In genomic region chr6:16132909-16133308, GRCh38 we compare ENCODE assay signal across 1 cellular context.
TF ChIP-seq lines count a peak whose summit lies in the region.

No MANE protein-coding gene starts in this region.

TF ChIP-seq in WTC11, 78 proteins besides CTCF, POLR2A, EP300 and RAD21 (continued from another document):
- TF ChIP-seq ZNF532 (CRISPR knock-in tag; IDR thresholded peaks at IDR 0.05; ENCODE audit: borderline replicate concordance) (no peak), NR1H2 (CRISPR knock-in tag; IDR thresholded peaks at IDR 0.05) (no peak)
- TF ChIP-seq, protein P1, sequence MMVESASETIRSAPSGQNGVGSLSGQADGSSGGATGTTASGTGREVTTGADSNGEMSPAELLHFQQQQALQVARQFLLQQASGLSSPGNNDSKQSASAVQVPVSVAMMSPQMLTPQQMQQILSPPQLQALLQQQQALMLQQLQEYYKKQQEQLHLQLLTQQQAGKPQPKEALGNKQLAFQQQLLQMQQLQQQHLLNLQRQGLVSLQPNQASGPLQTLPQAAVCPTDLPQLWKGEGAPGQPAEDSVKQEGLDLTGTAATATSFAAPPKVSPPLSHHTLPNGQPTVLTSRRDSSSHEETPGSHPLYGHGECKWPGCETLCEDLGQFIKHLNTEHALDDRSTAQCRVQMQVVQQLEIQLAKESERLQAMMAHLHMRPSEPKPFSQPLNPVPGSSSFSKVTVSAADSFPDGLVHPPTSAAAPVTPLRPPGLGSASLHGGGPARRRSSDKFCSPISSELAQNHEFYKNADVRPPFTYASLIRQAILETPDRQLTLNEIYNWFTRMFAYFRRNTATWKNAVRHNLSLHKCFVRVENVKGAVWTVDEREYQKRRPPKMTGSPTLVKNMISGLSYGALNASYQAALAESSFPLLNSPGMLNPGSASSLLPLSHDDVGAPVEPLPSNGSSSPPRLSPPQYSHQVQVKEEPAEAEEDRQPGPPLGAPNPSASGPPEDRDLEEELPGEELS (CRISPR knock-in tag; IDR thresholded peaks at IDR 0.05): no peak
- TF ChIP-seq, protein P2, sequence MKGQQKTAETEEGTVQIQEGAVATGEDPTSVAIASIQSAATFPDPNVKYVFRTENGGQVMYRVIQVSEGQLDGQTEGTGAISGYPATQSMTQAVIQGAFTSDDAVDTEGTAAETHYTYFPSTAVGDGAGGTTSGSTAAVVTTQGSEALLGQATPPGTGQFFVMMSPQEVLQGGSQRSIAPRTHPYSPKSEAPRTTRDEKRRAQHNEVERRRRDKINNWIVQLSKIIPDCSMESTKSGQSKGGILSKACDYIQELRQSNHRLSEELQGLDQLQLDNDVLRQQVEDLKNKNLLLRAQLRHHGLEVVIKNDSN (CRISPR knock-in tag; IDR thresholded peaks at IDR 0.05): no peak
